Comparison of ENCODE assay signal across 8 cellular contexts in genomic region chr3:184154909-184155643, GRCh38. TPM values are rescaled to one million over a fixed set of nuclear protein-coding genes. Genes with fewer than 3 reads are reported as not detected.
A peak's percentile ranks its signal among the peaks of the same experiment; 100 is the strongest.
DNase-seq lines count a peak whose midpoint lies in the region; ATAC-seq and TF ChIP-seq lines count a peak whose summit lies in the region.

Gene DVL3 (plus strand): TSS chr3:184155377. CDS start chr3:184155636, 259 bp downstream.

- no peak for TF ChIP-seq RAD21 in neural cell (conservative IDR thresholded peaks at IDR 0.05)

- peak; percentile 46 for DNase-seq in DMS153 (lab: John Stamatoyannopoulos, UW)
- peak in 1 of 2 experiments; percentile 84 for DNase-seq in PC-9
- peak; percentile 25 for DNase-seq in activated naive CD4-positive, alpha-beta T cell treated with anti-CD3 and anti-CD28 coated beads for 36 hours
- peak; percentile 57 to 73 for DNase-seq in uterus

- peak; percentile 43 to 60 for TF ChIP-seq POLR2A in gastroesophageal sphincter (IDR thresholded peaks at IDR 0.05)
- TF ChIP-seq POLR2A in uterus (IDR thresholded peaks at IDR 0.05), result peak; percentile 49 to 58

- H3K27me3 Mint-ChIP-seq in activated naive CD4-positive, alpha-beta T cell treated with anti-CD3 and anti-CD28 coated beads for 36 hours (ENCODE audit: low read depth), result no peaks in the 10 kb centered on the region

- H3K4me3 ChIP-seq in PC-9, result peak within 1 kb of the TSS; percentile 97
- peak within 1 kb of the TSS; percentile 94 to 97 for H3K4me3 ChIP-seq in gastroesophageal sphincter
- H3K4me3 ChIP-seq in neural cell (ENCODE audit: low read length), result peak within 1 kb of the TSS; percentile 97
- peak within 1 kb of the TSS; percentile 75 to 97 for H3K4me3 ChIP-seq in uterus

- no peaks in the 10 kb centered on the region for H3K27me3 ChIP-seq in PC-9 (ENCODE audit: insufficient read depth, low read depth)
- no peaks in the 10 kb centered on the region for H3K27me3 ChIP-seq in gastroesophageal sphincter
- H3K27me3 ChIP-seq in neural cell (ENCODE audit: insufficient read depth, low read depth, low read length), result no peaks in the 10 kb centered on the region
- H3K27me3 ChIP-seq in uterus, result no peaks in the 10 kb centered on the region

- no peaks in the 10 kb centered on the region for H3K36me3 Mint-ChIP-seq in activated naive CD4-positive, alpha-beta T cell treated with anti-CD3 and anti-CD28 coated beads for 36 hours (ENCODE audit: low read depth)

- H3K9me2 ChIP-seq in PC-9 (ENCODE audit: insufficient read depth), result no peaks in the 10 kb centered on the region
- no peaks in the 10 kb centered on the region for H3K9me2 ChIP-seq in neural cell (ENCODE audit: insufficient read depth, low read length)

- 0% methylated on average over 1 to 2 of the region's 84 CpGs for WGBS in gastroesophageal sphincter (ENCODE audit: low coverage in 1 of 2), 2 donors

- peak within 1 kb of the TSS; percentile 99 for H3K4me2 ChIP-seq in PC-9
- peak within 1 kb of the TSS; percentile 97 for H3K4me2 ChIP-seq in neural cell (ENCODE audit: low read length)

- H3K9ac ChIP-seq in neural cell (ENCODE audit: low read length), result peak within 1 kb of the TSS; percentile 92

- H2AFZ ChIP-seq in PC-9 (peak within 1 kb of the TSS; percentile 91), neural cell (ENCODE audit: low read depth, low read length) (peak within 1 kb of the TSS; percentile 94)

- CTCF ChIA-PET in PC-9 (lab: Charles Lee), result interaction anchor here (0.7 to 1.0 kb wide), 4 partner anchors 34 to 260 kb away, joined by 3 to 6 read pairs (median 3); no protein-coding TSS in a partner anchor
- CTCF ChIA-PET in activated naive CD4-positive, alpha-beta T cell treated with anti-CD3 and anti-CD28 coated beads for 36 hours (lab: Charles Lee), result interaction anchor here (0.9 to 1.0 kb wide), 2 partner anchors 18 to 259 kb away, joined by 3 read pairs; no protein-coding TSS in a partner anchor

- BruUV-seq in PC-9 (replicated peaks; lab: Mats Ljungman, UMichigan), result no TSS peak

- H3F3A ChIP-seq in PC-9 (ENCODE audit: insufficient read depth, low read depth) (peaks cover 26% of the 10 kb centered on the region), neural cell (ENCODE audit: insufficient read depth, low read length, poor library complexity, severe bottlenecking) (peaks cover 3% of the 10 kb centered on the region)

- TF ChIP-seq EP300 in gastroesophageal sphincter (IDR thresholded peaks at IDR 0.05) (no peak), neural cell (conservative IDR thresholded peaks at IDR 0.05; ENCODE audit: poor library complexity, severe bottlenecking) (no peak)

- H3K4me1 ChIP-seq in PC-9 (replicated peaks; ENCODE audit: insufficient read depth), result peaks cover 26% of the 10 kb centered on the region
- peaks cover 3 to 58% (median 23%) of the 10 kb centered on the region in 3 donors for H3K4me1 ChIP-seq in gastroesophageal sphincter
- peaks cover 4 to 17% of the 10 kb centered on the region in 2 donors for H3K4me1 ChIP-seq in uterus

- peaks cover 28% of the 10 kb centered on the region for H4K20me1 ChIP-seq in PC-9 (ENCODE audit: insufficient read depth)
- no peaks in the 10 kb centered on the region for H4K20me1 ChIP-seq in neural cell (ENCODE audit: insufficient read depth)

- peaks cover 19% of the 10 kb centered on the region for H3K4me1 Mint-ChIP-seq in activated naive CD4-positive, alpha-beta T cell treated with anti-CD3 and anti-CD28 coated beads for 36 hours (ENCODE audit: low read depth)

- POLR2A ChIA-PET in PC-9 (lab: Charles Lee; ENCODE audit: unreplicated experiment), result interaction anchor here (0.7 to 1.0 kb wide), 2 partner anchors 19 to 22 kb away, joined by 13 to 28 read pairs; no protein-coding TSS in a partner anchor

- intact Hi-C loops in PC-9 (cut with micrococcal nuclease; ENCODE audit: unreplicated experiment), result loop anchor here (1.0 kb wide), 2 partner anchors 20 to 260 kb away; partner anchors contain the start of gene EIF2B5
- intact Hi-C loops in activated naive CD4-positive, alpha-beta T cell treated with anti-CD3 and anti-CD28 coated beads for 36 hours (cut with micrococcal nuclease), result loop anchor here (1.0 kb wide), 4 partner anchors 19 to 94 kb away; partner anchors contain the start of genes ABCF3, AP2M1, EEF1AKMT4 and EIF2B5
- intact Hi-C loops in uterus (cut with DNase I; ENCODE audit: low total_unique reads), result no loop called here

- H3K27ac Mint-ChIP-seq in activated naive CD4-positive, alpha-beta T cell treated with anti-CD3 and anti-CD28 coated beads for 36 hours, result peak within 1 kb of the TSS; percentile 66

- H3K9me3 Mint-ChIP-seq in activated naive CD4-positive, alpha-beta T cell treated with anti-CD3 and anti-CD28 coated beads for 36 hours, result no peaks in the 10 kb centered on the region

- H3K79me2 ChIP-seq in PC-9 (ENCODE audit: low read depth), result peaks cover 52% of the 10 kb centered on the region
- peaks cover 38% of the 10 kb centered on the region for H3K79me2 ChIP-seq in neural cell (replicated peaks; ENCODE audit: insufficient read depth, low read length)

- H3K36me3 ChIP-seq in PC-9 (ENCODE audit: low read depth) (0 out of 2 replicates have a peak, but pooled peaks cover under 1% of the 10 kb centered on the region), gastroesophageal sphincter (no peaks in the 10 kb centered on the region), neural cell (ENCODE audit: insufficient read depth, low read length) (no peaks in the 10 kb centered on the region), uterus (no peaks in the 10 kb centered on the region)

- TF ChIP-seq CTCF in PC-9 (conservative IDR thresholded peaks at IDR 0.05) (no peak), gastroesophageal sphincter (IDR thresholded peaks at IDR 0.05) (no peak), neural cell (IDR thresholded peaks at IDR 0.05; ENCODE audit: poor library complexity, severe bottlenecking) (no peak), uterus (IDR thresholded peaks at IDR 0.05) (peak in 1 of 4 experiments; percentile 7)

- peak within 1 kb of the TSS; percentile 63 for H3K27ac ChIP-seq in PC-9
- peak within 1 kb of the TSS; percentile 81 to 95 (median 94) for H3K27ac ChIP-seq in gastroesophageal sphincter
- peak within 1 kb of the TSS; percentile 89 for H3K27ac ChIP-seq in neural cell (ENCODE audit: low read length)
- peak within 1 kb of the TSS; percentile 90 to 95 for H3K27ac ChIP-seq in uterus

- H3K4me3 Mint-ChIP-seq in activated naive CD4-positive, alpha-beta T cell treated with anti-CD3 and anti-CD28 coated beads for 36 hours, result peak within 1 kb of the TSS; percentile 94

- peak; percentile 76 for ATAC-seq in GM19467 (IDR thresholded peaks at IDR 0.05; ENCODE audit: unreplicated experiment)
- peak; percentile 58 for ATAC-seq in HG03565 (IDR thresholded peaks at IDR 0.05; ENCODE audit: unreplicated experiment)
- ATAC-seq in gastroesophageal sphincter, result peak; percentile 95

- H3K9me3 ChIP-seq in PC-9 (ENCODE audit: insufficient read depth, low read depth), result no peaks in the 10 kb centered on the region
- H3K9me3 ChIP-seq in gastroesophageal sphincter, result no peaks in the 10 kb centered on the region
- H3K9me3 ChIP-seq in neural cell (ENCODE audit: low read length), result no peaks in the 10 kb centered on the region
- H3K9me3 ChIP-seq in uterus, result no peaks in the 10 kb centered on the region

TF ChIP-seq in neural cell, 6 proteins besides CTCF, POLR2A, EP300 and RAD21:
- TF ChIP-seq REST (IDR thresholded peaks at IDR 0.05; ENCODE audit: borderline replicate concordance) (no peak), TAF1 (IDR thresholded peaks at IDR 0.05; ENCODE audit: low read depth) (peak; percentile 12), POLR2AphosphoS5 (IDR thresholded peaks at IDR 0.05) (peak; percentile 32)

RNA-seq across cellular contexts. Expression of gene DVL3, which starts in this region (rescaled TPM):
- total RNA-seq in PC-9 (2021) (101 and 108 TPM in 2 replicates), gastroesophageal sphincter (100 to 1,000 TPM in 1 of 4 donors, 10 to 100 TPM in 3; 56.8 to 117 (median 66.4) TPM), uterus (10 to 100 TPM; 20.5 to 86.3 (median 57.4) TPM)
- 10 to 100 TPM; 19.6 to 19.9 TPM for total RNA-seq in activated naive CD4-positive, alpha-beta T cell treated with anti-CD3 and anti-CD28 coated beads for 36 hours
- polyA plus RNA-seq in neural cell, result 78.9 and 95.1 TPM in 2 replicates
- polyA minus RNA-seq in neural cell, result 46.2 and 46.7 TPM in 2 replicates
